1 cellular context compared by ENCODE assay signal in genomic region chr16:70746708-70747424, GRCh38.
A peak's percentile ranks its signal among the peaks of the same experiment; 100 is the strongest.
TF ChIP-seq lines count a peak whose summit lies in the region.

No MANE protein-coding gene starts in this region.

TF ChIP-seq in HepG2, 621 proteins besides CTCF, POLR2A, EP300 and RAD21 (continued from another document and continues in another):
- TF ChIP-seq, protein P1, sequence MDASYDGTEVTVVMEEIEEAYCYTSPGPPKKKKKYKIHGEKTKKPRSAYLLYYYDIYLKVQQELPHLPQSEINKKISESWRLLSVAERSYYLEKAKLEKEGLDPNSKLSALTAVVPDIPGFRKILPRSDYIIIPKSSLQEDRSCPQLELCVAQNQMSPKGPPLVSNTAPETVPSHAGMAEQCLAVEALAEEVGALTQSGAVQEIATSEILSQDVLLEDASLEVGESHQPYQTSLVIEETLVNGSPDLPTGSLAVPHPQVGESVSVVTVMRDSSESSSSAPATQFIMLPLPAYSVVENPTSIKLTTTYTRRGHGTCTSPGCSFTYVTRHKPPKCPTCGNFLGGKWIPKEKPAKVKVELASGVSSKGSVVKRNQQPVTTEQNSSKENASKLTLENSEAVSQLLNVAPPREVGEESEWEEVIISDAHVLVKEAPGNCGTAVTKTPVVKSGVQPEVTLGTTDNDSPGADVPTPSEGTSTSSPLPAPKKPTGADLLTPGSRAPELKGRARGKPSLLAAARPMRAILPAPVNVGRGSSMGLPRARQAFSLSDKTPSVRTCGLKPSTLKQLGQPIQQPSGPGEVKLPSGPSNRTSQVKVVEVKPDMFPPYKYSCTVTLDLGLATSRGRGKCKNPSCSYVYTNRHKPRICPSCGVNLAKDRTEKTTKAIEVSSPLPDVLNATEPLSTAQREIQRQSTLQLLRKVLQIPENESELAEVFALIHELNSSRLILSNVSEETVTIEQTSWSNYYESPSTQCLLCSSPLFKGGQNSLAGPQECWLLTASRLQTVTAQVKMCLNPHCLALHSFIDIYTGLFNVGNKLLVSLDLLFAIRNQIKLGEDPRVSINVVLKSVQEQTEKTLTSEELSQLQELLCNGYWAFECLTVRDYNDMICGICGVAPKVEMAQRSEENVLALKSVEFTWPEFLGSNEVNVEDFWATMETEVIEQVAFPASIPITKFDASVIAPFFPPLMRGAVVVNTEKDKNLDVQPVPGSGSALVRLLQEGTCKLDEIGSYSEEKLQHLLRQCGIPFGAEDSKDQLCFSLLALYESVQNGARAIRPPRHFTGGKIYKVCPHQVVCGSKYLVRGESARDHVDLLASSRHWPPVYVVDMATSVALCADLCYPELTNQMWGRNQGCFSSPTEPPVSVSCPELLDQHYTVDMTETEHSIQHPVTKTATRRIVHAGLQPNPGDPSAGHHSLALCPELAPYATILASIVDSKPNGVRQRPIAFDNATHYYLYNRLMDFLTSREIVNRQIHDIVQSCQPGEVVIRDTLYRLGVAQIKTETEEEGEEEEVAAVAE (CRISPR knock-in tag; IDR thresholded peaks at IDR 0.05; ENCODE audit: borderline replicate concordance): peak; percentile 20; the same call in 1 of the 2 replicates
- TF ChIP-seq ZHX2 (IDR thresholded peaks at IDR 0.05; ENCODE audit: low read depth) (0 out of 2 replicates have a peak, but pooled peaks have one; percentile 18), ZHX2 (CRISPR knock-in tag; IDR thresholded peaks at IDR 0.05; ENCODE audit: borderline replicate concordance) (no peak), POLR2G (IDR thresholded peaks at IDR 0.05; ENCODE audit: low read depth, low read length) (peak; percentile 92), TRIM24 (CRISPR knock-in tag; IDR thresholded peaks at IDR 0.05) (no peak), HNRNPK (IDR thresholded peaks at IDR 0.05; ENCODE audit: low read depth, low read length, poor library complexity, severe bottlenecking) (no peak), ZNF576 (CRISPR knock-in tag; IDR thresholded peaks at IDR 0.05) (no peak), ZNF350 (CRISPR knock-in tag; IDR thresholded peaks at IDR 0.05; ENCODE audit: borderline replicate concordance, low read depth) (peak; percentile 92), ASH2L (IDR thresholded peaks at IDR 0.05; ENCODE audit: insufficient read length, low read depth, low read length) (peak; percentile 80), PCBP1 (IDR thresholded peaks at IDR 0.05; ENCODE audit: borderline replicate concordance, low read depth, low read length) (peak; percentile 88), STAG1 (CRISPR knock-in tag; IDR thresholded peaks at IDR 0.05) (peak; percentile 36; the same call in 1 of the 2 replicates), ZNF691 (CRISPR knock-in tag; IDR thresholded peaks at IDR 0.05; ENCODE audit: borderline replicate concordance, low read depth) (peak; percentile 69; the same call in 1 of the 2 replicates), RAD51 (IDR thresholded peaks at IDR 0.05; ENCODE audit: borderline replicate concordance) (no peak), ZMAT3 (CRISPR knock-in tag; conservative IDR thresholded peaks at IDR 0.05) (no peak; the same call in 1 of the 2 replicates), SRSF1 (optimal IDR thresholded peaks at IDR 0.05; ENCODE audit: low read depth, low read length) (no peak), ADNP (CRISPR knock-in tag; IDR thresholded peaks at IDR 0.05) (no peak), SIN3B (IDR thresholded peaks at IDR 0.05; ENCODE audit: low read length) (no peak), SALL2 (CRISPR knock-in tag; IDR thresholded peaks at IDR 0.05) (peak; percentile 77), ZBTB33 (CRISPR knock-in tag; IDR thresholded peaks at IDR 0.05) (peak; percentile 58; the same call in 1 of the 2 replicates), ZNF569 (CRISPR knock-in tag; IDR thresholded peaks at IDR 0.05; ENCODE audit: borderline replicate concordance) (no peak), ZNF564 (CRISPR knock-in tag; IDR thresholded peaks at IDR 0.05) (0 out of 2 replicates have a peak, but pooled peaks have one; percentile 50), ZBTB8A (CRISPR knock-in tag; IDR thresholded peaks at IDR 0.05; ENCODE audit: borderline replicate concordance, low read depth) (peak; percentile 44; the same call in 1 of the 2 replicates), RFXAP (CRISPR knock-in tag; IDR thresholded peaks at IDR 0.05; ENCODE audit: borderline replicate concordance) (peak; percentile 87; the same call in 1 of the 2 replicates), ISX (CRISPR knock-in tag; conservative IDR thresholded peaks at IDR 0.05) (no peak), CERS6 (CRISPR knock-in tag; IDR thresholded peaks at IDR 0.05) (no peak), PPARG (CRISPR knock-in tag; conservative IDR thresholded peaks at IDR 0.05) (peak; percentile 95), ZNF326 (CRISPR knock-in tag; IDR thresholded peaks at IDR 0.05; ENCODE audit: borderline replicate concordance) (no peak), KDM6A (CRISPR knock-in tag; IDR thresholded peaks at IDR 0.05; ENCODE audit: low read depth) (peak; percentile 62), ZNF510 (CRISPR knock-in tag; IDR thresholded peaks at IDR 0.05; ENCODE audit: low read depth) (peak; percentile 86; the same call in 1 of the 2 replicates), MIXL1 (CRISPR knock-in tag; IDR thresholded peaks at IDR 0.05) (peak; percentile 71), SNRNP70 (IDR thresholded peaks at IDR 0.05; ENCODE audit: low read depth, low read length) (no peak), TOE1 (CRISPR knock-in tag; IDR thresholded peaks at IDR 0.05) (peak; percentile 79; the same call in 1 of the 2 replicates), KLF15 (CRISPR knock-in tag; IDR thresholded peaks at IDR 0.05; ENCODE audit: borderline replicate concordance) (no peak)
- TF ChIP-seq, protein P2, sequence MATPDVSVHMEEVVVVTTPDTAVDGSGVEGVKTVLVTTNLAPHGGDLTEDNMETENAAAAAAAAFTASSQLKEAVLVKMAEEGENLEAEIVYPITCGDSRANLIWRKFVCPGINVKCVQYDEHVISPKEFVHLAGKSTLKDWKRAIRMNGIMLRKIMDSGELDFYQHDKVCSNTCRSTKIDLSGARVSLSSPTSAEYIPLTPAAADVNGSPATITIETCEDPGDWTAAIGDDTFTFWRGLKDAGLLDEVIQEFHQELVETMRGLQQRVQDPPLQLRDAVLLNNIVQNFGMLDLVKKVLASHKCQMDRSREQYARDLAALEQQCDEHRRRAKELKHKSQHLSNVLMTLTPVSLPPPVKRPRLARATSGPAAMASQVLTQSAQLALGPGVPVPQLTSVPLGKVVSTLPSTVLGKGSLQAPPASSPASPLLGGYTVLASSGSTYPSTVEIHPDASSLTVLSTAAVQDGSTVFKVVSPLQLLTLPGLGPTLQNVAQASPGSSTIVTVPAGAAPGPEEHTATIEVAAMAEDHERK (CRISPR knock-in tag; IDR thresholded peaks at IDR 0.05; ENCODE audit: low read depth): no peak
- TF ChIP-seq, protein P3, sequence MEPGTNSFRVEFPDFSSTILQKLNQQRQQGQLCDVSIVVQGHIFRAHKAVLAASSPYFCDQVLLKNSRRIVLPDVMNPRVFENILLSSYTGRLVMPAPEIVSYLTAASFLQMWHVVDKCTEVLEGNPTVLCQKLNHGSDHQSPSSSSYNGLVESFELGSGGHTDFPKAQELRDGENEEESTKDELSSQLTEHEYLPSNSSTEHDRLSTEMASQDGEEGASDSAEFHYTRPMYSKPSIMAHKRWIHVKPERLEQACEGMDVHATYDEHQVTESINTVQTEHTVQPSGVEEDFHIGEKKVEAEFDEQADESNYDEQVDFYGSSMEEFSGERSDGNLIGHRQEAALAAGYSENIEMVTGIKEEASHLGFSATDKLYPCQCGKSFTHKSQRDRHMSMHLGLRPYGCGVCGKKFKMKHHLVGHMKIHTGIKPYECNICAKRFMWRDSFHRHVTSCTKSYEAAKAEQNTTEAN (CRISPR knock-in tag; conservative IDR thresholded peaks at IDR 0.05): peak; percentile 99
- TF ChIP-seq, protein P4, sequence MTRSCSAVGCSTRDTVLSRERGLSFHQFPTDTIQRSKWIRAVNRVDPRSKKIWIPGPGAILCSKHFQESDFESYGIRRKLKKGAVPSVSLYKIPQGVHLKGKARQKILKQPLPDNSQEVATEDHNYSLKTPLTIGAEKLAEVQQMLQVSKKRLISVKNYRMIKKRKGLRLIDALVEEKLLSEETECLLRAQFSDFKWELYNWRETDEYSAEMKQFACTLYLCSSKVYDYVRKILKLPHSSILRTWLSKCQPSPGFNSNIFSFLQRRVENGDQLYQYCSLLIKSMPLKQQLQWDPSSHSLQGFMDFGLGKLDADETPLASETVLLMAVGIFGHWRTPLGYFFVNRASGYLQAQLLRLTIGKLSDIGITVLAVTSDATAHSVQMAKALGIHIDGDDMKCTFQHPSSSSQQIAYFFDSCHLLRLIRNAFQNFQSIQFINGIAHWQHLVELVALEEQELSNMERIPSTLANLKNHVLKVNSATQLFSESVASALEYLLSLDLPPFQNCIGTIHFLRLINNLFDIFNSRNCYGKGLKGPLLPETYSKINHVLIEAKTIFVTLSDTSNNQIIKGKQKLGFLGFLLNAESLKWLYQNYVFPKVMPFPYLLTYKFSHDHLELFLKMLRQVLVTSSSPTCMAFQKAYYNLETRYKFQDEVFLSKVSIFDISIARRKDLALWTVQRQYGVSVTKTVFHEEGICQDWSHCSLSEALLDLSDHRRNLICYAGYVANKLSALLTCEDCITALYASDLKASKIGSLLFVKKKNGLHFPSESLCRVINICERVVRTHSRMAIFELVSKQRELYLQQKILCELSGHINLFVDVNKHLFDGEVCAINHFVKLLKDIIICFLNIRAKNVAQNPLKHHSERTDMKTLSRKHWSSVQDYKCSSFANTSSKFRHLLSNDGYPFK (CRISPR knock-in tag; IDR thresholded peaks at IDR 0.05; ENCODE audit: borderline replicate concordance): peak; percentile 95
- TF ChIP-seq, protein P5, sequence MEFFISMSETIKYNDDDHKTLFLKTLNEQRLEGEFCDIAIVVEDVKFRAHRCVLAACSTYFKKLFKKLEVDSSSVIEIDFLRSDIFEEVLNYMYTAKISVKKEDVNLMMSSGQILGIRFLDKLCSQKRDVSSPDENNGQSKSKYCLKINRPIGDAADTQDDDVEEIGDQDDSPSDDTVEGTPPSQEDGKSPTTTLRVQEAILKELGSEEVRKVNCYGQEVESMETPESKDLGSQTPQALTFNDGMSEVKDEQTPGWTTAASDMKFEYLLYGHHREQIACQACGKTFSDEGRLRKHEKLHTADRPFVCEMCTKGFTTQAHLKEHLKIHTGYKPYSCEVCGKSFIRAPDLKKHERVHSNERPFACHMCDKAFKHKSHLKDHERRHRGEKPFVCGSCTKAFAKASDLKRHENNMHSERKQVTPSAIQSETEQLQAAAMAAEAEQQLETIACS (CRISPR knock-in tag; IDR thresholded peaks at IDR 0.05): no peak; the same call in 1 of the 2 replicates
